Comparison of ENCODE assay signal across 27 cellular contexts in the genomic region with DNA sequence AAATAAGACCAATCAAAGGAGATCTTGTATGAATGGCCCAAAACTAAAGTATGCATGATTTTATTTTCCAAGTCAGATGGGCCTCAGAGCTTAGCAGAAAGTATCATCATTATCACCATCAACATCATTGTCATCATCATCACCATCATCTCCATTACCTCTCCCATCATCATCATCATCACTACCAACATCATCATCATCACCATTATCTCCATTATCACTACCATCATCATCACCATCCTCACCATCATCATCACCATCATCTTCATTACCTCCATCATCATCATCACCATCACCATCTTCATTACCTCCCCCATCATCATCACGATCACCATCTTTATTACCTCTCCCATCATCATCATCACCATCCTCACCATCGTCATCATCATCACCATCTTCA.
"Had no signal": no experiment of that assay in that cellular context is flagged by ENCODE, and none has a peak within 500 bp of the region (broad histone marks: within the 10 kb centered on the region; RNA-seq: fewer than 3 reads in every experiment).

No MANE protein-coding gene starts in this region.

- H3K4me3 ChIP-seq: stomach, suprapubic skin, testis, thoracic aorta, thyroid gland, tibial artery, tibial nerve, transverse colon, upper lobe of left lung, upper lobe of right lung, uterus, vagina had no signal

- H3K4me1 ChIP-seq: stomach, suprapubic skin, testis, thyroid gland, tibial artery, tibial nerve, transverse colon, upper lobe of left lung, upper lobe of right lung, uterus, vagina had no signal

- H3K27ac ChIP-seq: stomach, suprapubic skin, testis, thoracic aorta, thyroid gland, tibial artery, tibial nerve, transverse colon, upper lobe of left lung, upper lobe of right lung, uterus, vagina had no signal

- H3K36me3 ChIP-seq: stomach, suprapubic skin, thoracic aorta, thyroid gland, tibial artery, tibial nerve, transverse colon, upper lobe of left lung, upper lobe of right lung, uterus, vagina had no signal

- DNase-seq: stimulated activated CD4-positive, alpha-beta T cell treated with anti-CD3 and anti-CD28 coated beads, Interleukin-2, amount 100 ng/mL, for 48 hours; stimulated activated CD4-positive, alpha-beta T cell treated with anti-CD3 and anti-CD28 coated beads, Interleukin-4, amount 100 ng/mL, for 1 hour; stimulated activated CD4-positive, alpha-beta T cell treated with anti-CD3 and anti-CD28 coated beads, Interleukin-4, amount 100 ng/mL, for 24 hours; stimulated activated CD4-positive, alpha-beta T cell treated with anti-CD3 and anti-CD28 coated beads, Interleukin-4, amount 100 ng/mL, for 4 hours; stimulated activated CD8-positive, alpha-beta memory T cell treated with anti-CD3 and anti-CD28 coated beads, Interleukin-4, amount 100 ng/mL, for 48 hours; stimulated activated naive B cell treated with anti-CD40 and anti-IgM and Interleukin-4, amounts not matched to agents 10 μg/mL and 1 μg/mL and 100 μg/mL, for 72 hours; stimulated activated naive CD4-positive, alpha-beta T cell; stimulated activated naive CD4-positive, alpha-beta T cell treated with Interleukin-2 at 50 U/mL for 16 hours; stimulated activated naive CD8-positive, alpha-beta T cell treated with anti-CD3 and anti-CD28 coated beads, Interleukin-15, amount 100 ng/mL, for 72 hours; stimulated activated naive CD8-positive, alpha-beta T cell treated with anti-CD3 and anti-CD28 coated beads, Interleukin-15, Interleukin-2, amounts not matched to agents 100 U/mL and 50 U/mL, for 24 hours; stomach; substantia nigra; testis; thyroid gland; tibial artery; transverse colon; trophoblast cell; upper lobe of left lung; upper lobe of right lung; uterus had no signal

- ATAC-seq: stimulated activated effector memory CD8-positive, alpha-beta T cell treated with anti-CD3 and anti-CD28 coated beads, Interleukin-12 subunit alpha, Interleukin-12 subunit beta, amount 100 ng/mL, for 72 hours; stimulated activated memory B cell treated with anti-CD40 and anti-IgM and Interleukin-4, amounts not matched to agents 10 μg/mL and 1 μg/mL and 100 μg/mL, for 72 hours; stimulated activated naive B cell treated with anti-CD40 and anti-IgM and Interleukin-4, amounts not matched to agents 10 μg/mL and 1 μg/mL and 100 μg/mL, for 72 hours; stimulated activated naive CD8-positive, alpha-beta T cell treated with anti-CD3 and anti-CD28 coated beads, Interleukin-15, amount 100 ng/mL, for 72 hours; stimulated activated naive CD8-positive, alpha-beta T cell treated with anti-CD3 and anti-CD28 coated beads, Interleukin-15, Interleukin-2, amounts not matched to agents 100 U/mL and 50 U/mL, for 24 hours; upper lobe of right lung had no signal

- FAIRE-seq: urothelium cell line had no signal

- H3K27me3 ChIP-seq: stomach, suprapubic skin, testis, thyroid gland, tibial artery, tibial nerve, transverse colon, upper lobe of left lung, upper lobe of right lung, uterus, vagina had no signal

- H3K9me3 ChIP-seq: stomach, suprapubic skin, testis, thoracic aorta, thyroid gland, tibial artery, transverse colon, upper lobe of left lung, upper lobe of right lung, uterus, vagina had no signal
